ENCODE assay signal across 1 cellular context in genomic region chr1:35461966-35462651, GRCh38.
TF ChIP-seq lines count a peak whose summit lies in the region.

No MANE protein-coding gene starts in this region.

TF ChIP-seq in GM12878, 131 proteins besides CTCF, POLR2A, EP300 and RAD21 (continued from another document):
- TF ChIP-seq, protein P1, sequence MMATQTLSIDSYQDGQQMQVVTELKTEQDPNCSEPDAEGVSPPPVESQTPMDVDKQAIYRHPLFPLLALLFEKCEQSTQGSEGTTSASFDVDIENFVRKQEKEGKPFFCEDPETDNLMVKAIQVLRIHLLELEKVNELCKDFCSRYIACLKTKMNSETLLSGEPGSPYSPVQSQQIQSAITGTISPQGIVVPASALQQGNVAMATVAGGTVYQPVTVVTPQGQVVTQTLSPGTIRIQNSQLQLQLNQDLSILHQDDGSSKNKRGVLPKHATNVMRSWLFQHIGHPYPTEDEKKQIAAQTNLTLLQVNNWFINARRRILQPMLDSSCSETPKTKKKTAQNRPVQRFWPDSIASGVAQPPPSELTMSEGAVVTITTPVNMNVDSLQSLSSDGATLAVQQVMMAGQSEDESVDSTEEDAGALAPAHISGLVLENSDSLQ (IDR thresholded peaks at IDR 0.05), result peak; percentile 75
- TF ChIP-seq, protein P2, sequence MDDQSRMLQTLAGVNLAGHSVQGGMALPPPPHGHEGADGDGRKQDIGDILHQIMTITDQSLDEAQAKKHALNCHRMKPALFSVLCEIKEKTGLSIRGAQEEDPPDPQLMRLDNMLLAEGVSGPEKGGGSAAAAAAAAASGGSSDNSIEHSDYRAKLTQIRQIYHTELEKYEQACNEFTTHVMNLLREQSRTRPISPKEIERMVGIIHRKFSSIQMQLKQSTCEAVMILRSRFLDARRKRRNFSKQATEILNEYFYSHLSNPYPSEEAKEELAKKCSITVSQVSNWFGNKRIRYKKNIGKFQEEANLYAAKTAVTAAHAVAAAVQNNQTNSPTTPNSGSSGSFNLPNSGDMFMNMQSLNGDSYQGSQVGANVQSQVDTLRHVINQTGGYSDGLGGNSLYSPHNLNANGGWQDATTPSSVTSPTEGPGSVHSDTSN (IDR thresholded peaks at IDR 0.05; ENCODE audit: insufficient replicate concordance, low read depth, low read length), result no peak
- peak; percentile 77; the same call in 1 of the 3 replicates for TF ChIP-seq POU2F2 (IDR thresholded peaks at IDR 0.05; ENCODE audit: borderline replicate concordance, low read depth, low read length)
- TF ChIP-seq CHD1 (IDR thresholded peaks at IDR 0.05; ENCODE audit: low read depth, low read length), result no peak
- TF ChIP-seq, protein P3, sequence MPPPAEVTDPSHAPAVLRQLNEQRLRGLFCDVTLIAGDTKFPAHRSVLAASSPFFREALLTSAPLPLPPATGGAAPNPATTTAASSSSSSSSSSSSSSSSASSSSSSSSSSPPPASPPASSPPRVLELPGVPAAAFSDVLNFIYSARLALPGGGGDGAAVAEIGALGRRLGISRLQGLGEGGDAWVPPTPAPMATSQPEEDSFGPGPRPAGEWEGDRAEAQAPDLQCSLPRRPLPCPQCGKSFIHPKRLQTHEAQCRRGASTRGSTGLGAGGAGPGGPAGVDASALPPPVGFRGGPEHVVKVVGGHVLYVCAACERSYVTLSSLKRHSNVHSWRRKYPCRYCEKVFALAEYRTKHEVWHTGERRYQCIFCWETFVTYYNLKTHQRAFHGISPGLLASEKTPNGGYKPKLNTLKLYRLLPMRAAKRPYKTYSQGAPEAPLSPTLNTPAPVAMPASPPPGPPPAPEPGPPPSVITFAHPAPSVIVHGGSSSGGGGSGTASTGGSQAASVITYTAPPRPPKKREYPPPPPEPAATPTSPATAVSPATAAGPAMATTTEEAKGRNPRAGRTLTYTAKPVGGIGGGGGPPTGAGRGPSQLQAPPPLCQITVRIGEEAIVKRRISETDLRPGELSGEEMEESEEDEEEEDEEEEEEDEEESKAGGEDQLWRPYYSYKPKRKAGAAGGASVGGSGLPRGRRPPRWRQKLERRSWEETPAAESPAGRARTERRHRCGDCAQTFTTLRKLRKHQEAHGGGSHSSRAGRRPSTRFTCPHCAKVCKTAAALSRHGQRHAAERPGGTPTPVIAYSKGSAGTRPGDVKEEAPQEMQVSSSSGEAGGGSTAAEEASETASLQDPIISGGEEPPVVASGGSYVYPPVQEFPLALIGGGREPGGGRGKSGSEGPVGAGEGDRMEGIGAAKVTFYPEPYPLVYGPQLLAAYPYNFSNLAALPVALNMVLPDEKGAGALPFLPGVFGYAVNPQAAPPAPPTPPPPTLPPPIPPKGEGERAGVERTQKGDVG (CRISPR knock-in tag; IDR thresholded peaks at IDR 0.05), result no peak
- TF ChIP-seq CHD2 (IDR thresholded peaks at IDR 0.05; ENCODE audit: borderline replicate concordance, low read depth, low read length), result no peak
- no peak for TF ChIP-seq YY1 (IDR thresholded peaks at IDR 0.05; ENCODE audit: low read depth, low read length)
